16 cellular contexts compared by ENCODE assay signal in the genomic region with DNA sequence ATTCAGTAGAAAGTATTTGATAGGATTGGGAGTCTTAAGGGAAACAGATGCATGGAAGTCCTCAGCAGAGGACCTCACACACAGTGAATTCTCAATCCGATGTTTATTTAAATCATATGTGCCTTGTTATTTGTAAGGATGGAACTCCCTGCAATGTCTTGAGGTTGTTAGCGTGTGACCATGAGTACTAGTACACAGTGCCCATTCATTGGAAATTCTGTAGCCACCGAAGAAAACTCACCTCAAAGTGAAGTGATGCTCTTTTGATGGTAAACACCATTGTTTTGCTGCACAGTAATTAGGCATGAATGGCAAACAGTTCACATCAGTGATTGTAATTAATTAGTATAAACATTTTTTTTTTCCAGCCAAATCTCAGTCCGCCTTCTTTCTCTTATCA.
DNase-seq lines count a peak whose midpoint lies in the region; ATAC-seq and TF ChIP-seq lines count a peak whose summit lies in the region.
"Had no signal": no experiment of that assay in that cellular context is flagged by ENCODE, and none has a peak within 500 bp of the region (broad histone marks: within the 10 kb centered on the region; RNA-seq: fewer than 3 reads in every experiment).

No MANE protein-coding gene starts in this region.

- no peak overlapping the region for H3K4me2 ChIP-seq in Karpas-422 (ENCODE audit: low read depth, low read length, poor library complexity, severe bottlenecking)
- H3K4me2 ChIP-seq: GM23338 had no signal

- no peaks in the 10 kb centered on the region for H3K27me3 Mint-ChIP-seq in CD8-positive, alpha-beta T cell (ENCODE audit: low read depth)
- H3K27me3 Mint-ChIP-seq in central memory CD8-positive, alpha-beta T cell, result no peaks in the 10 kb centered on the region
- H3K27me3 Mint-ChIP-seq: B cell; CD4-positive, alpha-beta T cell had no signal

- no peaks in the 10 kb centered on the region for H4K20me1 ChIP-seq in Karpas-422 (ENCODE audit: insufficient read depth, low read depth, low read length)

- DNase-seq in CD8-positive, alpha-beta T cell, result no peak
- DNase-seq in Karpas-422 (no peak), T-helper 9 cell (no peak), COR-L47 (lab: John Stamatoyannopoulos, UW) (no peak), HUDEP-2 (lab: John Stamatoyannopoulos, UW; ENCODE audit: unreplicated experiment in 76 of 76) (no peak)
- DNase-seq in central memory CD8-positive, alpha-beta T cell (ENCODE audit: low spot score in 2 of 2), result no peak
- no peak for DNase-seq in stimulated activated naive CD4-positive, alpha-beta T cell treated with Interleukin-2 at 50 U/mL for 16 hours (lab: John Stamatoyannopoulos, UW)
- DNase-seq: CD4-positive, alpha-beta T cell; GDM1; HCEC 1CT; IMR-90 had no signal

- CTCF ChIA-PET in CD8-positive, alpha-beta T cell (lab: Charles Lee), result no interaction called here

- no peak overlapping the region for H3K9ac ChIP-seq in Karpas-422 (ENCODE audit: low read length)

- no peak for TF ChIP-seq CTCF in CD8-positive, alpha-beta T cell (IDR thresholded peaks at IDR 0.05)

- H3K36me3 Mint-ChIP-seq in CD8-positive, alpha-beta T cell, result peaks cover 9% of the 10 kb centered on the region
- H3K36me3 Mint-ChIP-seq in central memory CD8-positive, alpha-beta T cell (ENCODE audit: insufficient read depth), result peaks cover 7% of the 10 kb centered on the region

- H2AFZ ChIP-seq in Karpas-422 (ENCODE audit: low read length), result no peak overlapping the region
- H2AFZ ChIP-seq: GM23338 had no signal

- H3K79me2 ChIP-seq in Karpas-422 (ENCODE audit: low read length), result peaks cover 97% of the 10 kb centered on the region

- peak overlapping the region; percentile 4 for H3K27ac Mint-ChIP-seq in CD8-positive, alpha-beta T cell
- peak overlapping the region; percentile 44 for H3K27ac Mint-ChIP-seq in central memory CD8-positive, alpha-beta T cell (ENCODE audit: low read depth)
- H3K27ac Mint-ChIP-seq: B cell; CD4-positive, alpha-beta T cell; GM23338 had no signal

- H3K27me3 ChIP-seq in CD8-positive, alpha-beta T cell (ENCODE audit: insufficient read depth, low read length), result no peaks in the 10 kb centered on the region
- H3K27me3 ChIP-seq in Karpas-422 (ENCODE audit: low read length), result no peaks in the 10 kb centered on the region

- no peak for ATAC-seq in CD8-positive, alpha-beta T cell
- no peak for ATAC-seq in central memory CD8-positive, alpha-beta T cell (replicated peaks; ENCODE audit: extremely low read depth, poor library complexity, severe bottlenecking)
- ATAC-seq: GM23338, K562 had no signal

- no peak overlapping the region for H3K4me3 Mint-ChIP-seq in CD8-positive, alpha-beta T cell
- no peak overlapping the region for H3K4me3 Mint-ChIP-seq in central memory CD8-positive, alpha-beta T cell
- H3K4me3 Mint-ChIP-seq: B cell; CD4-positive, alpha-beta T cell; GM23338 had no signal

- no peaks in the 10 kb centered on the region for H3K36me3 ChIP-seq in CD8-positive, alpha-beta T cell (ENCODE audit: insufficient read depth, low read length)
- no peaks in the 10 kb centered on the region for H3K36me3 ChIP-seq in Karpas-422 (ENCODE audit: insufficient read depth, low read length)

- POLR2A ChIA-PET in CD8-positive, alpha-beta T cell (lab: Charles Lee), result no interaction called here

- no peaks in the 10 kb centered on the region for H3K9me3 Mint-ChIP-seq in CD8-positive, alpha-beta T cell
- H3K9me3 Mint-ChIP-seq in central memory CD8-positive, alpha-beta T cell, result no peaks in the 10 kb centered on the region
- H3K9me3 Mint-ChIP-seq: CD4-positive, alpha-beta T cell; GM23338 had no signal

- H3K4me1 ChIP-seq in CD8-positive, alpha-beta T cell (ENCODE audit: insufficient read depth, low read length), result no peaks in the 10 kb centered on the region
- peaks cover 63% of the 10 kb centered on the region for H3K4me1 ChIP-seq in Karpas-422 (ENCODE audit: low read length)

- intact Hi-C loops in CD8-positive, alpha-beta T cell (cut with DNase I, micrococcal nuclease), result no loop called here

- H3K4me1 Mint-ChIP-seq in CD8-positive, alpha-beta T cell (ENCODE audit: low read depth), result peaks cover 44% of the 10 kb centered on the region
- H3K4me1 Mint-ChIP-seq in central memory CD8-positive, alpha-beta T cell, result peaks cover 33% of the 10 kb centered on the region

- H3K27ac ChIP-seq in CD8-positive, alpha-beta T cell (ENCODE audit: low read depth, low read length), result no peak overlapping the region
- H3K27ac ChIP-seq in Karpas-422 (ENCODE audit: low read length), result peak overlapping the region; percentile 31
- H3K27ac ChIP-seq: C4-2B, HL-60 had no signal

- no peak overlapping the region for H3K4me3 ChIP-seq in CD8-positive, alpha-beta T cell (ENCODE audit: low read depth, low read length)
- no peak overlapping the region for H3K4me3 ChIP-seq in Karpas-422 (ENCODE audit: low read length)
- H3K4me3 ChIP-seq: GM23338, K562 had no signal

- no peaks in the 10 kb centered on the region for H3K9me2 ChIP-seq in Karpas-422 (replicated peaks; ENCODE audit: insufficient read depth, low read length)

- H3K9me3 ChIP-seq in CD8-positive, alpha-beta T cell (ENCODE audit: low read length), result no peaks in the 10 kb centered on the region
- no peaks in the 10 kb centered on the region for H3K9me3 ChIP-seq in Karpas-422 (ENCODE audit: low read length)
